12 cellular contexts compared by ENCODE assay signal in genomic region chr1:109702940-109703339, GRCh38. TPM values are rescaled to one million over a fixed set of nuclear protein-coding genes. Genes with fewer than 3 reads are reported as not detected.
"Had no signal": no experiment of that assay in that cellular context is flagged by ENCODE, and none has a peak within 500 bp of the region (broad histone marks: within the 10 kb centered on the region; RNA-seq: fewer than 3 reads in every experiment).

No MANE protein-coding gene starts in this region.

RNA-seq across cellular contexts. Expression of gene GSTM5, which starts 9.1 kb away (rescaled TPM):
- total RNA-seq: chondrocyte, dermis microvascular lymphatic vessel endothelial cell, glomerular endothelial cell, kidney epithelial cell, lung microvascular endothelial cell, myocyte had no signal
- polyA plus RNA-seq: keratinocyte had no signal

RNA-seq across cellular contexts. Expression of gene GSTM1, which starts 15.3 kb away (rescaled TPM):
- total RNA-seq: dermis microvascular lymphatic vessel endothelial cell, esophagus mucosa, glomerular endothelial cell, left cardiac atrium, left ventricle myocardium superior, lower lobe of right lung, lung microvascular endothelial cell, mesenteric fat pad had no signal
